In the genomic region with DNA sequence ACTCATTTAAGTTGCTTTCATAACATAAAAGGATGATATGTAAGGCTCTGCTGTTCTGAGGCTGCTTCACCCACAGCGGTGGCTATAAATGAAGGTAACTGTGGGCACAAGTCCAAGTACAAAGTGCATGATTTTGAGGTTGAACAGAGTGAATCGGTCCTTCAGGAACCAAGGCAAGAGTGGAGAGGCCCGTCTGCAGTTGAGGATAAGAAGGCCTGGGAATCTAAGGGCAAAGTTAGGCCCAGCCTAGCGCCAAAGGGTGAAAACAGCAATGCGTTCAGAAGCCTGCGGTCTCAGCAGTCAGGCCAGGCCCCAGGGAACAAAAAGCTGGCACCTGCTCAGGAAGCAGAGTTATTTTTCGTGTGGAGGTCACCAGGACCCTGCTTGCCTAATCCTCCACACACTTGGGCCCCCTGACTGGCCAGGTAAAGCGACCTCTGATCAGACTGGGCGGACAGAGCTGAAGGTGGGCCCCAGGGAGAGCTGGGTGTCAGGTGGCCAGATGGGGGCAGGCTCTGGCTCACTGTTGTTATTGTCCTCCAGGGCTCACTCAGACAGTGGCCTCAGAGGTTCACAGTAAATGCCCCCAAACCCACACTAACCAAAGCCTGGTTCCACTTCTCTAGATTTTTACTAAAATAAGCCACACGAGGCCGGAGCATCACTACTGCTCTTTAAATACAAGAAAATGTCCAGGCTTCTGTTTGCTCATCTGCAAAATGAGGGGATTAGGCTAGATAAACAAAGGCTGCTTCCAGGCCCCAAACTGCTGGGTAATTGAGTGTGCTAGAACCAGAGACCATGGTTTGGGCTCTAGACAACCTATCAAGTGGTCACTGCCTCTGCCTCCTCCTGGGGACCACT, we compare ENCODE assay signal across 8 cellular contexts. TPM values are rescaled to one million over a fixed set of nuclear protein-coding genes. Genes with fewer than 3 reads are reported as not detected.
DNase-seq lines count a peak whose midpoint lies in the region; ATAC-seq and TF ChIP-seq lines count a peak whose summit lies in the region.

No MANE protein-coding gene starts in this region.

- TF ChIP-seq CTCF in activated B cell treated with CpG ODN at 0.5 μM for 24 hours (IDR thresholded peaks at IDR 0.05): no peak
- no peak for TF ChIP-seq CTCF in upper lobe of left lung (IDR thresholded peaks at IDR 0.05)

- ATAC-seq in HG02678 (IDR thresholded peaks at IDR 0.05; ENCODE audit: unreplicated experiment): peak; percentile 61
- ATAC-seq in activated B cell treated with CpG ODN at 0.5 μM for 24 hours (ENCODE audit: low read depth): peak; percentile 63
- ATAC-seq in upper lobe of left lung (ENCODE audit: low FRiP score in 2 of 2): peak; percentile 28 to 64
- ATAC-seq in GM18505 (IDR thresholded peaks at IDR 0.05; ENCODE audit: unreplicated experiment): no peak

- H3K4me1 ChIP-seq in upper lobe of left lung: peaks cover 17 to 24% (median 22%) of the 10 kb centered on the region in 4 donors

- peak overlapping the region; percentile 76 for H3K27ac Mint-ChIP-seq in activated B cell treated with CpG ODN at 0.5 μM for 24 hours

- no peaks in the 10 kb centered on the region for H3K9me3 Mint-ChIP-seq in activated B cell treated with CpG ODN at 0.5 μM for 24 hours

- peaks cover 7 to 24% (median 19%) of the 10 kb centered on the region in 4 donors for H3K36me3 ChIP-seq in upper lobe of left lung

- WGBS in upper lobe of left lung, 2 donors: 59 to 72% methylated on average over 8 to 11 of the region's 11 CpGs

- H3K36me3 Mint-ChIP-seq in activated B cell treated with CpG ODN at 0.5 μM for 24 hours (ENCODE audit: low read depth): peaks cover 19% of the 10 kb centered on the region

- H3K27me3 Mint-ChIP-seq in activated B cell treated with CpG ODN at 0.5 μM for 24 hours: no peaks in the 10 kb centered on the region

- TF ChIP-seq POLR2A in upper lobe of left lung (IDR thresholded peaks at IDR 0.05) (no peak), GM18505 (IDR thresholded peaks at IDR 0.05; ENCODE audit: borderline replicate concordance, extremely low read depth, insufficient read depth, insufficient read length) (no peak)

- CTCF ChIA-PET in activated B cell treated with CpG ODN at 0.5 μM for 24 hours (lab: Charles Lee): interaction anchor here (0.6 to 1.5 kb wide), 3 partner anchors 65 to 141 kb away, joined by 3 read pairs; no protein-coding TSS in a partner anchor

- POLR2A ChIA-PET in activated B cell treated with CpG ODN at 0.5 μM for 24 hours (lab: Charles Lee): interaction anchor here (1.1 to 4.2 kb wide), 4 partner anchors 47 to 289 kb away, joined by 5 to 48 read pairs (median 8); a partner anchor contains a TSS

- H3K27me3 ChIP-seq in upper lobe of left lung: no peaks in the 10 kb centered on the region

- intact Hi-C loops in activated B cell treated with CpG ODN at 0.5 μM for 24 hours (cut with micrococcal nuclease): loop anchor here (2.0 to 5.0 kb wide), 3 partner anchors 66 to 189 kb away; no protein-coding TSS in a partner anchor

- H3K4me1 Mint-ChIP-seq in activated B cell treated with CpG ODN at 0.5 μM for 24 hours: peaks cover 31% of the 10 kb centered on the region

- H3K9me3 ChIP-seq in upper lobe of left lung: no peaks in the 10 kb centered on the region

- H3K4me3 ChIP-seq in upper lobe of left lung: no peak overlapping the region

- peak overlapping the region; percentile 36 to 52 (median 44) for H3K27ac ChIP-seq in upper lobe of left lung

- no peak for TF ChIP-seq EP300 in upper lobe of left lung (IDR thresholded peaks at IDR 0.05)

- peak overlapping the region; percentile 32 for H3K4me3 Mint-ChIP-seq in activated B cell treated with CpG ODN at 0.5 μM for 24 hours

- peak; percentile 19 for DNase-seq in COLO668 (lab: John Stamatoyannopoulos, UW; ENCODE audit: unreplicated experiment)
- DNase-seq in activated B cell treated with CpG ODN at 0.5 μM for 24 hours: peak; percentile 17
- DNase-seq in kidney tubule cell (ENCODE audit: low spot score): peak; percentile 35
- DNase-seq in upper lobe of left lung: no peak
- DNase-seq in middle frontal gyrus (ENCODE audit: extremely low spot score, low spot score): no peak
- no peak for DNase-seq in stimulated activated CD4-positive, alpha-beta T cell treated with anti-CD3 and anti-CD28 coated beads, Interleukin-4, amount 100 ng/mL, for 4 hours

RNA-seq across cellular contexts. Expression of a gene that starts 46.4 kb away (rescaled TPM):
- total RNA-seq in activated B cell treated with CpG ODN at 0.5 μM for 24 hours (8.1 TPM in 2 replicates), upper lobe of left lung (10 to 100 TPM; 42.3 to 96.1 (median 53.4) TPM)

Comparison
In these comparisons a context has a peak if more than half of its experiments do, and no peak if none do; other contexts are left out.
1. DNase-seq: peak in COLO668 (single experiment), activated B cell treated with CpG ODN at 0.5 μM for 24 hours (single experiment) and kidney tubule cell (single experiment); none in upper lobe of left lung (0 of 2), middle frontal gyrus (single experiment) and stimulated activated CD4-positive, alpha-beta T cell treated with anti-CD3 and anti-CD28 coated beads, Interleukin-4, amount 100 ng/mL, for 4 hours (0 of 2).